Comparison of ENCODE assay signal across 31 cellular contexts in the genomic region with DNA sequence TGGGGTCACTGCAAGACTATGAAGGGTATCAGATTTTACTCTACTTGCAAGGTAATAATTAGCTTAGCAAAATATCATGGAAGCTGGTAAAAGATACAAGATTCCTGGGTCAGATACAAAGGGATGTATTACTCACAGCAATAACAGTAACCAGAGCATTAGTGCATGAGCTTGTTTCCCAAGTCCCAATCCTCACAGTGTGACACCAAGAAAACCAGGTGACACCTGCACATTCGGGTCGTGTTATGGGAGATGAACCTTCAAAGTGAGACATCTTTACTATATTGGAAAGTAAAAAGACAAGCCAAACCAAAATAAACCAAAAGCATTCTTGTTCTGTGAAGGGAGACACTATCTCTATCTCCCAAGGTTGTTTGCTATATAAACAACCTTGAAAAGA.
"Had no signal": no experiment of that assay in that cellular context is flagged by ENCODE, and none has a peak within 500 bp of the region (broad histone marks: within the 10 kb centered on the region; RNA-seq: fewer than 3 reads in every experiment).

No MANE protein-coding gene starts in this region.

- H3K36me3 ChIP-seq: ascending aorta, cardiac muscle cell, WERI-Rb-1 had no signal

- ATAC-seq: activated CD4-positive, alpha-beta T cell treated with anti-CD3 and anti-CD28 coated beads for 36 hours; activated CD4-positive, CD25-positive, alpha-beta regulatory T cell treated with anti-CD3 and anti-CD28 coated beads, Interleukin-2, amount 50 U/mL, for 24 hours; activated CD8-positive, alpha-beta memory T cell treated with anti-CD3 and anti-CD28 coated beads, Interleukin-2, amount 10 ng/mL, durations not matched to agents 7 days and 5 days; activated CD8-positive, alpha-beta T cell treated with anti-CD3 and anti-CD28 coated beads, Interleukin-2, amount 10 ng/mL, durations not matched to agents 7 days and 5 days; activated naive CD8-positive, alpha-beta T cell treated with anti-CD3 and anti-CD28 coated beads, Interleukin-2, amount 50 U/mL, for 24 hours; WTC11 had no signal

- H3K27me3 ChIP-seq: ascending aorta, cardiac muscle cell had no signal

- H3K27ac ChIP-seq: ascending aorta, cardiac muscle cell, WERI-Rb-1 had no signal

- H3K9me3 ChIP-seq: ascending aorta had no signal

- DNase-seq: activated CD4-positive, alpha-beta memory T cell treated with anti-CD3 and anti-CD28 coated beads, Interleukin-2, amount 10 ng/mL, durations not matched to agents 7 days and 5 days; activated CD4-positive, alpha-beta T cell treated with anti-CD3 and anti-CD28 coated beads for 1 hour; activated CD4-positive, alpha-beta T cell treated with anti-CD3 and anti-CD28 coated beads for 36 hours; activated CD4-positive, alpha-beta T cell treated with anti-CD3 and anti-CD28 coated beads for 48 hours; activated CD4-positive, alpha-beta T cell treated with anti-CD3 and anti-CD28 coated beads, Interleukin-2, amount 10 ng/mL, durations not matched to agents 7 days and 5 days; activated CD4-positive, alpha-beta T cell treated with anti-CD3 and anti-CD28 coated beads, Interleukin-2, amount 50 U/mL, for 48 hours; activated CD4-positive, CD25-positive, alpha-beta regulatory T cell; activated CD8-positive, alpha-beta memory T cell treated with anti-CD3 and anti-CD28 coated beads for 24 hours; activated CD8-positive, alpha-beta memory T cell treated with anti-CD3 and anti-CD28 coated beads, Interleukin-2, amount 10 ng/mL, durations not matched to agents 7 days and 5 days; activated CD8-positive, alpha-beta memory T cell treated with anti-CD3 and anti-CD28 coated beads, Interleukin-2, amount 50 U/mL, for 48 hours; activated CD8-positive, alpha-beta T cell treated with anti-CD3 and anti-CD28 coated beads, Interleukin-2, amount 10 ng/mL, durations not matched to agents 7 days and 5 days; activated effector memory CD4-positive, alpha-beta T cell treated with Interleukin-2 at 50 U/mL for 16 hours; activated gamma-delta T cell; activated naive CD4-positive, alpha-beta T cell treated with anti-CD3 and anti-CD28 coated beads, Interleukin-2, amount 10 ng/mL, durations not matched to agents 7 days and 5 days; activated naive CD4-positive, alpha-beta T cell treated with Interleukin-2 at 50 U/mL for 16 hours; activated naive CD8-positive, alpha-beta T cell treated with anti-CD3 and anti-CD28 coated beads, Interleukin-2, amount 10 ng/mL, durations not matched to agents 7 days and 5 days; activated naive CD8-positive, alpha-beta T cell treated with anti-CD3 and anti-CD28 coated beads, Interleukin-2, amount 50 U/mL, for 24 hours; activated T-cell treated with anti-CD3 and anti-CD28 coated beads, Interleukin-2, amount 50 U/mL, for 24 hours; activated T-cell treated with anti-CD3 and anti-CD28 coated beads, Interleukin-2, amount 50 U/mL, for 48 hours; amygdala; anterior cingulate cortex; caudate nucleus; cerebellar nuclear complex; T-helper 1 cell; T-helper 2 cell; T-helper 9 cell; WERI-Rb-1 had no signal

- H3K4me3 ChIP-seq: ascending aorta, cardiac muscle cell had no signal

- H3K4me1 ChIP-seq: ascending aorta had no signal
